ENCODE assay signal across 1 cellular context in genomic region chr19:10320602-10321416, GRCh38.
A peak's percentile ranks its signal among the peaks of the same experiment; 100 is the strongest.
TF ChIP-seq lines count a peak whose summit lies in the region.

No MANE protein-coding gene starts in this region.

TF ChIP-seq in K562, 482 proteins besides CTCF, POLR2A, EP300 and RAD21:
- TF ChIP-seq TBL1XR1 (IDR thresholded peaks at IDR 0.05; ENCODE audit: low read length in 2 of 2) = no peak
- no peak for TF ChIP-seq ZNF785 (CRISPR knock-in tag; IDR thresholded peaks at IDR 0.05)
- TF ChIP-seq RBFOX2 (IDR thresholded peaks at IDR 0.05; ENCODE audit: low read depth, low read length) = peak; percentile 50
- TF ChIP-seq POLR2G (IDR thresholded peaks at IDR 0.05; ENCODE audit: low read depth, low read length) = peak; percentile 66
